28 cellular contexts compared by ENCODE assay signal in genomic region chr16:77840093-77840492, GRCh38. TPM values are rescaled to one million over a fixed set of nuclear protein-coding genes. Genes with fewer than 3 reads are reported as not detected.
"Had no signal": no experiment of that assay in that cellular context is flagged by ENCODE, and none has a peak within 500 bp of the region (broad histone marks: within the 10 kb centered on the region; RNA-seq: fewer than 3 reads in every experiment).

No MANE protein-coding gene starts in this region.

- H3K27me3 ChIP-seq: adrenal gland, breast epithelium, heart right ventricle, testis, upper lobe of right lung had no signal

- H3K36me3 ChIP-seq: adrenal gland, breast epithelium, gastroesophageal sphincter, heart right ventricle, spleen, upper lobe of right lung had no signal

- H3K4me1 Mint-ChIP-seq: activated CD4-positive, alpha-beta T cell treated with anti-CD3 and anti-CD28 coated beads, Interleukin-2, amount 10 ng/mL, durations not matched to agents 7 days and 5 days; immature natural killer cell; stimulated activated memory B cell treated with anti-CD40 and anti-IgM and Interleukin-4, amounts not matched to agents 10 μg/mL and 1 μg/mL and 100 μg/mL, for 72 hours had no signal

- H3K4me1 ChIP-seq: adrenal gland, breast epithelium, gastroesophageal sphincter, spleen, testis, upper lobe of right lung had no signal

- H3K27ac ChIP-seq: adrenal gland, breast epithelium, gastroesophageal sphincter, heart right ventricle, spleen, testis, upper lobe of right lung had no signal

- H3K36me3 Mint-ChIP-seq: activated naive CD4-positive, alpha-beta T cell treated with anti-CD3 and anti-CD28 coated beads, Interleukin-2, amount 50 U/mL, for 72 hours; immature natural killer cell; stimulated activated memory B cell treated with anti-CD40 and anti-IgM and Interleukin-4, amounts not matched to agents 10 μg/mL and 1 μg/mL and 100 μg/mL, for 72 hours had no signal

- DNase-seq: activated CD4-positive, alpha-beta T cell treated with anti-CD3 and anti-CD28 coated beads, Interleukin-2, amount 10 ng/mL, durations not matched to agents 7 days and 5 days; activated CD8-positive, alpha-beta memory T cell treated with anti-CD3 and anti-CD28 coated beads for 24 hours; activated CD8-positive, alpha-beta memory T cell treated with anti-CD3 and anti-CD28 coated beads, Interleukin-2, amount 50 U/mL, for 48 hours; activated effector memory CD4-positive, alpha-beta T cell treated with anti-CD3 and anti-CD28 coated beads, Interleukin-2, amount 50 U/mL, for 16 hours; activated T-cell treated with anti-CD3 and anti-CD28 coated beads, Interleukin-2, amount 50 U/mL, for 48 hours; adrenal gland; effector CD8-positive, alpha-beta T cell; heart right ventricle; immature natural killer cell; midbrain; nephron progenitor cell; nucleus accumbens; posterior cingulate gyrus; spleen; stimulated activated CD4-positive, alpha-beta T cell treated with anti-CD3 and anti-CD28 coated beads, Interleukin-4, amount 100 ng/mL, for 4 hours; SW 1271; testis; upper lobe of right lung had no signal

- H3K4me3 ChIP-seq: adrenal gland, breast epithelium, gastroesophageal sphincter, heart right ventricle, lung, spleen, testis, upper lobe of right lung had no signal

- ATAC-seq: activated CD4-positive, CD25-positive, alpha-beta regulatory T cell treated with anti-CD3 and anti-CD28 coated beads, Interleukin-2, amount 50 U/mL, for 24 hours; activated naive CD4-positive, alpha-beta T cell treated with anti-CD3 and anti-CD28 coated beads, Interleukin-2, amount 50 U/mL, for 72 hours; esophagus mucosa; gastroesophageal sphincter; heart right ventricle; stimulated activated memory B cell treated with anti-CD40 and anti-IgM and Interleukin-4, amounts not matched to agents 10 μg/mL and 1 μg/mL and 100 μg/mL, for 72 hours; upper lobe of right lung had no signal

- FAIRE-seq: astrocyte had no signal

- H3K9me3 Mint-ChIP-seq: activated CD4-positive, alpha-beta T cell treated with anti-CD3 and anti-CD28 coated beads, Interleukin-2, amount 10 ng/mL, durations not matched to agents 7 days and 5 days; activated naive CD4-positive, alpha-beta T cell treated with anti-CD3 and anti-CD28 coated beads, Interleukin-2, amount 50 U/mL, for 72 hours; immature natural killer cell; nephron progenitor cell had no signal

- H3K9me3 ChIP-seq: adrenal gland, breast epithelium, gastroesophageal sphincter, heart right ventricle, spleen, testis, upper lobe of right lung had no signal

- H3K27ac Mint-ChIP-seq: activated CD4-positive, alpha-beta T cell treated with anti-CD3 and anti-CD28 coated beads, Interleukin-2, amount 10 ng/mL, durations not matched to agents 7 days and 5 days; activated naive CD4-positive, alpha-beta T cell treated with anti-CD3 and anti-CD28 coated beads, Interleukin-2, amount 50 U/mL, for 72 hours; immature natural killer cell; stimulated activated memory B cell treated with anti-CD40 and anti-IgM and Interleukin-4, amounts not matched to agents 10 μg/mL and 1 μg/mL and 100 μg/mL, for 72 hours had no signal

- H3K27me3 Mint-ChIP-seq: activated CD4-positive, alpha-beta T cell treated with anti-CD3 and anti-CD28 coated beads, Interleukin-2, amount 10 ng/mL, durations not matched to agents 7 days and 5 days had no signal

- H3K4me3 Mint-ChIP-seq: activated CD4-positive, alpha-beta T cell treated with anti-CD3 and anti-CD28 coated beads, Interleukin-2, amount 10 ng/mL, durations not matched to agents 7 days and 5 days; immature natural killer cell; nephron progenitor cell; stimulated activated memory B cell treated with anti-CD40 and anti-IgM and Interleukin-4, amounts not matched to agents 10 μg/mL and 1 μg/mL and 100 μg/mL, for 72 hours had no signal

RNA-seq across cellular contexts. Expression of gene VAT1L, which starts 51.7 kb away (rescaled TPM):
- total RNA-seq: activated CD4-positive, alpha-beta T cell treated with anti-CD3 and anti-CD28 coated beads, Interleukin-2, amount 10 ng/mL, durations not matched to agents 7 days and 5 days; activated naive CD4-positive, alpha-beta T cell treated with anti-CD3 and anti-CD28 coated beads, Interleukin-2, amount 50 U/mL, for 72 hours; myocyte; T-helper 2 cell treated with Interferon-gamma antibody and Interleukin-4, amounts not matched to agents 100 ng/mL and 5 ng/mL, for 36 hours had no signal
- polyA plus RNA-seq: immature natural killer cell had no signal
